In the genomic region with DNA sequence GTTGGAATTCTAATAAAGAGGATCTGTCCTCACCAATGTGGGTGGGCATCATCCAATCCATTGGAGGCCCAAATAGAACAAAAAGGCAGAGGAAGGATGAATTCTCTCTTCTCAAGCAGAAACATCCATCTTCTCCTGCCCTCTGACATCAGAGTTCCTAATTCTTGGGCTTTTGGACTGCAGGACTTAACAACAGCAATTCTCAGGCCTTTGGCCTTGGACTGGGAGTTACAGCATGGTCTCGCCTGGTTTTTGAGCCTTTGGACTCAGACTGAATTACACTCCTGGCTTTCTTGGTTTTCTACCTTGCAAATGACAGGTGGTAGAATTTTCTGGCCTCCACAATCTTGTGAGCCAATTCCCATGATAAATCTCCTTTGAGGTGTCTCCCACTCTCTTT, we compare ENCODE assay signal across 19 cellular contexts.
A peak's percentile ranks its signal among the peaks of the same experiment; 100 is the strongest.
DNase-seq lines count a peak whose midpoint lies in the region; ATAC-seq and TF ChIP-seq lines count a peak whose summit lies in the region.
"Had no signal": no experiment of that assay in that cellular context is flagged by ENCODE, and none has a peak within 500 bp of the region (broad histone marks: within the 10 kb centered on the region; RNA-seq: fewer than 3 reads in every experiment).

No MANE protein-coding gene starts in this region.

- H3K9me3 ChIP-seq in hepatocyte (ENCODE audit: low read depth) (no peaks in the 10 kb centered on the region), gastrocnemius medialis (no peaks in the 10 kb centered on the region), vagina (no peaks in the 10 kb centered on the region)
- H3K9me3 ChIP-seq: BE2C, SJSA1 had no signal

- DNase-seq in chondrocyte (ENCODE audit: low spot score) (no peak), hepatocyte (ENCODE audit: low spot score) (peak; percentile 44), gastrocnemius medialis (no peak), vagina (ENCODE audit: extremely low spot score in 2 of 2) (no peak)
- DNase-seq in stimulated activated CD4-positive, alpha-beta T cell treated with anti-CD3 and anti-CD28 coated beads, Interleukin-15, amount 100 ng/mL, for 24 hours, result no peak
- DNase-seq: BE2C; Calu3; CD4-positive, alpha-beta memory T cell; H7; Kasumi-1; NCI-H1105 treated with DMSO at 0.1 percent for 48 hours; NCI-H1694 treated with DMSO at 0.1 percent for 48 hours; NCI-H2107; NCI-H2227 treated with DMSO at 0.1 percent for 48 hours; NK-92 treated with Interleukin-12 subunit alpha and Interleukin-12 subunit beta, amount 100 ng/mL, for 24 hours had no signal

- TF ChIP-seq POLR2A in gastrocnemius medialis (IDR thresholded peaks at IDR 0.05), result no peak
- no peak for TF ChIP-seq POLR2A in vagina (IDR thresholded peaks at IDR 0.05)

- H3K4me3 ChIP-seq in hepatocyte (no peak overlapping the region), gastrocnemius medialis (no peak overlapping the region), vagina (no peak overlapping the region)
- H3K4me3 ChIP-seq: SJSA1 had no signal

- H3K27ac ChIP-seq in hepatocyte (peak overlapping the region; percentile 68), gastrocnemius medialis (peak overlapping the region; percentile 12 to 41 (median 30)), vagina (peak overlapping the region; percentile 85)
- H3K27ac ChIP-seq: SJSA1 had no signal

- H3K36me3 ChIP-seq in hepatocyte (replicated peaks; ENCODE audit: insufficient read depth, low read depth), result no peaks in the 10 kb centered on the region
- no peaks in the 10 kb centered on the region for H3K36me3 ChIP-seq in gastrocnemius medialis
- H3K36me3 ChIP-seq in vagina, result no peaks in the 10 kb centered on the region
- H3K36me3 ChIP-seq: BE2C, SJSA1 had no signal

- H3K4me1 Mint-ChIP-seq in chondrocyte (ENCODE audit: low read depth), result peaks cover 28% of the 10 kb centered on the region
- H3K4me1 Mint-ChIP-seq: CD4-positive, alpha-beta memory T cell; IgD-negative memory B cell had no signal

- H3K27me3 ChIP-seq in hepatocyte (no peaks in the 10 kb centered on the region), gastrocnemius medialis (no peaks in the 10 kb centered on the region), vagina (no peaks in the 10 kb centered on the region)
- H3K27me3 ChIP-seq: BE2C had no signal

- H3K27ac Mint-ChIP-seq in chondrocyte (ENCODE audit: unreplicated experiment), result peak overlapping the region; percentile 22
- H3K27ac Mint-ChIP-seq: IgD-negative memory B cell had no signal

- H2AFZ ChIP-seq in hepatocyte, result no peak overlapping the region

- WGBS in hepatocyte (ENCODE audit: low lambda C conversion rate, missing lambda C conversion rate), result 74% methylated on average over 1 of the region's 1 CpG

- no peaks in the 10 kb centered on the region for H4K20me1 ChIP-seq in hepatocyte (ENCODE audit: insufficient read depth, poor library complexity, severe bottlenecking)

- no peaks in the 10 kb centered on the region for H3K79me2 ChIP-seq in hepatocyte

- H3K36me3 Mint-ChIP-seq in chondrocyte (ENCODE audit: low read depth), result no peaks in the 10 kb centered on the region
- H3K36me3 Mint-ChIP-seq: CD4-positive, alpha-beta memory T cell had no signal

- intact Hi-C loops in gastrocnemius medialis (cut with DNase I; ENCODE audit: low total_unique reads), result loop anchor here (5.0 to 10.0 kb wide), 2 partner anchors 545 to 1838 kb away; a partner anchor contains a TSS
- intact Hi-C loops in vagina (cut with DNase I), result no loop called here

- ATAC-seq in gastrocnemius medialis (peak in 1 of 2 donors; percentile 34), HG02884 (IDR thresholded peaks at IDR 0.05; ENCODE audit: unreplicated experiment) (no peak), GM21825 (IDR thresholded peaks at IDR 0.05; ENCODE audit: unreplicated experiment) (no peak)

- H3K9me2 ChIP-seq in hepatocyte (replicated peaks; ENCODE audit: insufficient read depth), result no peaks in the 10 kb centered on the region

- TF ChIP-seq CTCF in chondrocyte (IDR thresholded peaks at IDR 0.05) (no peak), hepatocyte (IDR thresholded peaks at IDR 0.05; ENCODE audit: poor library complexity) (no peak), gastrocnemius medialis (IDR thresholded peaks at IDR 0.05 in 4 of 5, conservative IDR thresholded peaks at IDR 0.05 in 1 of 5) (no peak), vagina (IDR thresholded peaks at IDR 0.05) (no peak)

- in situ Hi-C loops in gastrocnemius medialis (cut with MboI; ENCODE audit: low sequenced_read_pairs in 4 of 4), result loop anchor here in 1 of 4 donors (25.0 kb wide), 1 partner anchor 555 kb away; no protein-coding TSS in a partner anchor

- H3K4me3 Mint-ChIP-seq in chondrocyte (ENCODE audit: unreplicated experiment), result no peak overlapping the region
- H3K4me3 Mint-ChIP-seq: CD4-positive, alpha-beta memory T cell; IgD-negative memory B cell had no signal

- no peaks in the 10 kb centered on the region for H3K27me3 Mint-ChIP-seq in chondrocyte (ENCODE audit: low read depth)
- H3K27me3 Mint-ChIP-seq: IgD-negative memory B cell had no signal

- peaks cover 13% of the 10 kb centered on the region for H3K4me1 ChIP-seq in hepatocyte (ENCODE audit: insufficient read depth)
- H3K4me1 ChIP-seq in gastrocnemius medialis, result peaks cover 3 to 4% of the 10 kb centered on the region in 2 donors
- H3K4me1 ChIP-seq in vagina, result peaks cover 27% of the 10 kb centered on the region
- H3K4me1 ChIP-seq: BE2C, SJSA1 had no signal

- no peak overlapping the region for H3K4me2 ChIP-seq in hepatocyte

- no peaks in the 10 kb centered on the region for H3K9me3 Mint-ChIP-seq in chondrocyte (ENCODE audit: low read depth)

Comparison
In these comparisons a context has a peak if more than half of its experiments do, and no peak if none do; other contexts are left out.
1. H3K27ac ChIP-seq: peak in every context shown above with its lines; median percentile 85 in vagina; 68 in hepatocyte; 30 in gastrocnemius medialis.